In the genomic region with DNA sequence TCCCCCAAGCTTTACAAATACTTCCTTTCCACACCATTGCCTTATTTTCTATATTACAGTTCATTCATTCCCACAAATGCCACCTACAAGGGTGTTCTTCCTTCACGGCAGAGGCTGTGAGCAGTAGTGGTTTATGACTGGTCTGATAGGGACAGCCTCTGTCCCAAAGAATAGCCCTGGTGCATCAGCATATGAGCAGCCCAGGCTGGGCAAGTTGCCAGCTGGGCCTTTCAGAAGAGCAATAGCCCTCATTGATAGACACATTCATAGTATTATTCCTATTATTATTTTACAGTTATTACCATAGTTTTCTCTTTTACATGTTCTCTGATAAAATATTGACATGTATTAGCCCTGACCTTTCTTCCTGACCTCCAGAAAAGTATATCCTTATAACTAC, we compare ENCODE assay signal across 1 cellular context.
TF ChIP-seq lines count a peak whose summit lies in the region.

No MANE protein-coding gene starts in this region.

TF ChIP-seq in HepG2, 621 proteins besides CTCF, POLR2A, EP300 and RAD21 (continued from another document):
- no peak for TF ChIP-seq AGO2 (optimal IDR thresholded peaks at IDR 0.05; ENCODE audit: low read depth, low read length)
